In the genomic region with DNA sequence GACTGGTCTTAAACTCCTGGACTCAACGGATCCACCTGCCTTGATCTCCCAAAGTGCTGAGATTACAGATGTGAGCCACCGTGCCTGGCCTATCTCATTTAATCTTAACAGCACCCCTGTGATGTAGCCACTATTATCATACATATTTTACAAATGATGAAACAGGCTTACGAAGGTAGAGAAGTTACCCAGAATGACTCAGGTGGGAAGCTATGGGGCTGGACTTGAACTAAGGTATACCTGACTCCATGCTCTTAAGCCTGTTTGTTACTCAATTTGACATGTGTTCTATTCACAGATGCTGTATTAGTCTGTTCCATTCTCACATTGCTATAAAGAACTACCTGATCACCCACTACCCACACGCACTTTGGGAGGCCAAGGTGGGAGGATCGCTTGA, we compare ENCODE assay signal across 26 cellular contexts. TPM values are rescaled to one million over a fixed set of nuclear protein-coding genes. Genes with fewer than 3 reads are reported as not detected.
A peak's percentile ranks its signal among the peaks of the same experiment; 100 is the strongest.
DNase-seq lines count a peak whose midpoint lies in the region; ATAC-seq, FAIRE-seq and TF ChIP-seq lines count a peak whose summit lies in the region.
"Had no signal": no experiment of that assay in that cellular context is flagged by ENCODE, and none has a peak within 500 bp of the region (broad histone marks: within the 10 kb centered on the region; RNA-seq: fewer than 3 reads in every experiment).

No MANE protein-coding gene starts in this region.

- H2AK5ac ChIP-seq in trophoblast cell (ENCODE audit: low read length): no peak overlapping the region

- H3K23ac ChIP-seq in trophoblast cell (ENCODE audit: low read length): no peak overlapping the region

- no peak overlapping the region for H4K91ac ChIP-seq in trophoblast cell (ENCODE audit: low read depth, low read length)

- H3K4me1 Mint-ChIP-seq in GM23338 (no peaks in the 10 kb centered on the region), progenitor cell of endocrine pancreas (ENCODE audit: low read depth) (no peaks in the 10 kb centered on the region)
- H3K4me1 Mint-ChIP-seq: CD8-positive, alpha-beta memory T cell had no signal

- intact Hi-C loops in Right ventricle myocardium inferior (cut with DNase I): no loop called here

- peak overlapping the region; percentile 52; the same call in 1 of the 2 replicates for H2AFZ ChIP-seq in GM23338
- H2AFZ ChIP-seq in trophoblast cell (ENCODE audit: insufficient read depth, low read length, poor library complexity): no peak overlapping the region

- H3K36me3 Mint-ChIP-seq in GM23338 (ENCODE audit: low read depth) (no peaks in the 10 kb centered on the region), progenitor cell of endocrine pancreas (ENCODE audit: insufficient read depth) (no peaks in the 10 kb centered on the region)

- no peaks in the 10 kb centered on the region; the same call in 2 of the 3 replicates for H3K9me3 Mint-ChIP-seq in GM23338
- no peaks in the 10 kb centered on the region for H3K9me3 Mint-ChIP-seq in progenitor cell of endocrine pancreas (ENCODE audit: low read depth)
- H3K9me3 Mint-ChIP-seq: CD4-positive, alpha-beta T cell; CD8-positive, alpha-beta memory T cell had no signal

- H3K27ac ChIP-seq in GM23338 (ENCODE audit: low read depth) (no peak overlapping the region), trophoblast cell (ENCODE audit: low read depth, low read length) (no peak overlapping the region)
- H3K27ac ChIP-seq: A549; BLaER1 treated with 17β-estradiol and CSF1 and Interleukin-3, amounts not matched to agents 10 nM and 100 nM had no signal

- no peak overlapping the region for H3K14ac ChIP-seq in trophoblast cell (ENCODE audit: low read length)

- H3K79me2 ChIP-seq in GM23338 (replicated peaks; ENCODE audit: insufficient read depth) (no peaks in the 10 kb centered on the region), trophoblast cell (ENCODE audit: control insufficient read depth, insufficient read depth, low read length, poor library complexity) (no peaks in the 10 kb centered on the region)

- H4K12ac ChIP-seq in trophoblast cell (ENCODE audit: low read depth, low read length): no peak overlapping the region

- H4K8ac ChIP-seq in trophoblast cell (ENCODE audit: low read depth, low read length): no peak overlapping the region

- no peak overlapping the region for H3K9ac ChIP-seq in trophoblast cell (ENCODE audit: low read length)
- H3K9ac ChIP-seq: BLaER1 treated with 17β-estradiol and CSF1 and Interleukin-3, amounts not matched to agents 10 nM and 100 nM had no signal

- no peaks in the 10 kb centered on the region for H3K9me3 ChIP-seq in trophoblast cell (ENCODE audit: insufficient read depth, low read depth, low read length)
- H3K9me3 ChIP-seq: A549, BE2C had no signal

- H3K36me3 ChIP-seq in GM23338 (ENCODE audit: insufficient read depth) (no peaks in the 10 kb centered on the region; the same call in 1 of the 2 replicates), bronchial epithelial cell (ENCODE audit: control insufficient read depth, insufficient read depth, low read length) (no peaks in the 10 kb centered on the region), trophoblast cell (ENCODE audit: control insufficient read depth in 1 of 2, insufficient read depth in 2 of 2, low read length in 2 of 2) (no peaks in the 10 kb centered on the region)
- H3K36me3 ChIP-seq: BE2C; BLaER1 treated with 17β-estradiol and CSF1 and Interleukin-3, amounts not matched to agents 10 nM and 100 nM had no signal

- H3K27me3 ChIP-seq in GM23338 (ENCODE audit: insufficient read depth) (no peaks in the 10 kb centered on the region), bronchial epithelial cell (ENCODE audit: control insufficient read depth, insufficient read depth, low read length) (no peaks in the 10 kb centered on the region), trophoblast cell (ENCODE audit: insufficient read depth, low read length) (no peaks in the 10 kb centered on the region)
- H3K27me3 ChIP-seq: BE2C; BLaER1 treated with 17β-estradiol and CSF1 and Interleukin-3, amounts not matched to agents 10 nM and 100 nM had no signal

- no peak overlapping the region for H3K18ac ChIP-seq in trophoblast cell (ENCODE audit: low read length)

- H2BK120ac ChIP-seq in trophoblast cell (ENCODE audit: insufficient read depth, low read length, poor library complexity): no peak overlapping the region

- WGBS in trophoblast cell (ENCODE audit: extremely low coverage, insufficient coverage, insufficient read length): no CpG with 5 or more reads among the region's 5 CpGs

- no peak overlapping the region for H2BK5ac ChIP-seq in trophoblast cell (ENCODE audit: low read depth, low read length, poor library complexity)

- H3K27me3 Mint-ChIP-seq in GM23338 (ENCODE audit: insufficient read depth, low read depth, poor library complexity) (peaks cover 16% of the 10 kb centered on the region), progenitor cell of endocrine pancreas (no peaks in the 10 kb centered on the region)
- H3K27me3 Mint-ChIP-seq: CD4-positive, alpha-beta T cell had no signal

- H3K4ac ChIP-seq in trophoblast cell (ENCODE audit: low read depth, low read length): no peak overlapping the region

- H3K4me2 ChIP-seq in GM23338: no peak overlapping the region
- no peak overlapping the region for H3K4me2 ChIP-seq in trophoblast cell (ENCODE audit: low read length)
- H3K4me2 ChIP-seq: A549 had no signal

- H4K20me1 ChIP-seq in GM23338 (replicated peaks; ENCODE audit: insufficient read depth): no peaks in the 10 kb centered on the region
- H4K20me1 ChIP-seq: BLaER1 treated with 17β-estradiol and CSF1 and Interleukin-3, amounts not matched to agents 10 nM and 100 nM had no signal

- ATAC-seq in GM23338 (no peak), Right ventricle myocardium inferior (no peak)
- ATAC-seq: A549 had no signal

- TF ChIP-seq CTCF in GM23338 (conservative IDR thresholded peaks at IDR 0.05; ENCODE audit: low read depth in 2 of 2) (no peak), bronchial epithelial cell (IDR thresholded peaks at IDR 0.05; ENCODE audit: insufficient read depth, low read length, severe bottlenecking) (no peak), epithelial cell of esophagus (IDR thresholded peaks at IDR 0.05; ENCODE audit: insufficient read depth, low read depth, low read length, missing control alignments) (no peak), progenitor cell of endocrine pancreas (IDR thresholded peaks at IDR 0.05; ENCODE audit: unreplicated experiment) (no peak)

- DNase-seq in GM23338 (ENCODE audit: low spot score) (no peak), bronchial epithelial cell (ENCODE audit: low read depth) (peak; percentile 72), epithelial cell of esophagus (ENCODE audit: low read depth) (peak; percentile 79), trophoblast cell (peak; percentile 79 to 92), progenitor cell of endocrine pancreas (ENCODE audit: low spot score, unreplicated experiment) (no peak), Right ventricle myocardium inferior (ENCODE audit: missing footprints) (no peak)
- no peak for DNase-seq in stimulated activated naive CD4-positive, alpha-beta T cell (lab: John Stamatoyannopoulos, UW)
- DNase-seq: 8988T; ACHN; AML-193; BE2C; CD4-positive, alpha-beta T cell; CD8-positive, alpha-beta memory T cell; DMS 273 treated with DMSO at 0.1 percent for 48 hours; DMS53; DMS79 treated with DMSO at 0.1 percent for 48 hours; GF-D8; GOT3; H7; HCEC 1CT had no signal

- H3K4me3 Mint-ChIP-seq in GM23338 (no peak overlapping the region), progenitor cell of endocrine pancreas (ENCODE audit: low read depth) (no peak overlapping the region)
- H3K4me3 Mint-ChIP-seq: CD14-positive monocyte; CD4-positive, alpha-beta T cell; CD8-positive, alpha-beta memory T cell had no signal

- no peak overlapping the region for H3K4me3 ChIP-seq in GM23338
- no peak overlapping the region for H3K4me3 ChIP-seq in bronchial epithelial cell (ENCODE audit: low read depth, low read length)
- H3K4me3 ChIP-seq in epithelial cell of esophagus (ENCODE audit: low read length): no peak overlapping the region
- H3K4me3 ChIP-seq in trophoblast cell (ENCODE audit: low read depth, low read length): no peak overlapping the region
- H3K4me3 ChIP-seq: A549; BLaER1 treated with 17β-estradiol and CSF1 and Interleukin-3, amounts not matched to agents 10 nM and 100 nM had no signal

- no peaks in the 10 kb centered on the region for H3K9me2 ChIP-seq in GM23338 (ENCODE audit: insufficient read depth)

- H3K79me1 ChIP-seq in trophoblast cell (ENCODE audit: low read length): peaks cover 4% of the 10 kb centered on the region

- FAIRE-seq in bronchial epithelial cell (lab: Jason Lieb, UNC): no peak
- FAIRE-seq: A549, D721Med, GM12891, GM18507 had no signal

- H3K27ac Mint-ChIP-seq in GM23338 (no peak overlapping the region), progenitor cell of endocrine pancreas (no peak overlapping the region)
- H3K27ac Mint-ChIP-seq: CD4-positive, alpha-beta T cell; CD8-positive, alpha-beta memory T cell had no signal

- no peaks in the 10 kb centered on the region for H3F3A ChIP-seq in GM23338 (replicated peaks; ENCODE audit: low read depth)

- no peaks in the 10 kb centered on the region for H3K4me1 ChIP-seq in GM23338 (ENCODE audit: insufficient read depth)
- H3K4me1 ChIP-seq in trophoblast cell (ENCODE audit: control insufficient read depth in 1 of 2, insufficient read depth in 2 of 2, low read length in 2 of 2): no peaks in the 10 kb centered on the region
- H3K4me1 ChIP-seq: BE2C had no signal

- H2BK12ac ChIP-seq in trophoblast cell (ENCODE audit: low read length): no peak overlapping the region

TF ChIP-seq in GM23338, 12 proteins besides CTCF, POLR2A, EP300 and RAD21 (continues in another document):
- TF ChIP-seq JUNB (IDR thresholded peaks at IDR 0.05; ENCODE audit: unreplicated experiment) (no peak), POLR2AphosphoS5 (IDR thresholded peaks at IDR 0.05; ENCODE audit: low read depth) (no peak), EZH2 (IDR thresholded peaks at IDR 0.05; ENCODE audit: low read depth, unreplicated experiment) (no peak), EZH2phosphoT487 (IDR thresholded peaks at IDR 0.05; ENCODE audit: unreplicated experiment) (no peak), STAT1 (IDR thresholded peaks at IDR 0.05; ENCODE audit: unreplicated experiment) (no peak)

RNA-seq across cellular contexts. Expression of gene TMPO, which starts 36.8 kb away (rescaled TPM):
- total RNA-seq in GM23338 (2014; rRNA removed; shearing (Covaris generic)): 256 and 290 TPM in 2 replicates
- 75.5 and 77.9 TPM in 2 replicates for polyA plus RNA-seq in GM23338 (2016; fragmentation: Nextera tagmentation; extraction: Ambion mirVana)
- total RNA-seq in bronchial epithelial cell (34.1 and 45.0 TPM in 2 replicates), progenitor cell of endocrine pancreas (191 and 203 TPM in 2 replicates), Right ventricle myocardium inferior (15.6 TPM)
- polyA plus RNA-seq in trophoblast cell (2013): 64.6 and 66.7 TPM in 2 replicates

Comparison
In these comparisons a context has a peak if more than half of its experiments do, and no peak if none do; other contexts are left out.
1. DNase-seq: peak in bronchial epithelial cell (single experiment), epithelial cell of esophagus (single experiment) and trophoblast cell (2 of 2); none in GM23338 (single experiment), progenitor cell of endocrine pancreas (single experiment), Right ventricle myocardium inferior (single experiment) and stimulated activated naive CD4-positive, alpha-beta T cell (0 of 6).